ENCODE assay signal across 1 cellular context in genomic region chr1:145912128-145912641, GRCh38.
TF ChIP-seq lines count a peak whose summit lies in the region.

No MANE protein-coding gene starts in this region.

TF ChIP-seq in GM12878, 131 proteins besides CTCF, POLR2A, EP300 and RAD21:
- peak; percentile 86 for TF ChIP-seq SPI1 (IDR thresholded peaks at IDR 0.05; ENCODE audit: borderline replicate concordance, insufficient read depth, low read depth, low read length)
- TF ChIP-seq, protein P1, sequence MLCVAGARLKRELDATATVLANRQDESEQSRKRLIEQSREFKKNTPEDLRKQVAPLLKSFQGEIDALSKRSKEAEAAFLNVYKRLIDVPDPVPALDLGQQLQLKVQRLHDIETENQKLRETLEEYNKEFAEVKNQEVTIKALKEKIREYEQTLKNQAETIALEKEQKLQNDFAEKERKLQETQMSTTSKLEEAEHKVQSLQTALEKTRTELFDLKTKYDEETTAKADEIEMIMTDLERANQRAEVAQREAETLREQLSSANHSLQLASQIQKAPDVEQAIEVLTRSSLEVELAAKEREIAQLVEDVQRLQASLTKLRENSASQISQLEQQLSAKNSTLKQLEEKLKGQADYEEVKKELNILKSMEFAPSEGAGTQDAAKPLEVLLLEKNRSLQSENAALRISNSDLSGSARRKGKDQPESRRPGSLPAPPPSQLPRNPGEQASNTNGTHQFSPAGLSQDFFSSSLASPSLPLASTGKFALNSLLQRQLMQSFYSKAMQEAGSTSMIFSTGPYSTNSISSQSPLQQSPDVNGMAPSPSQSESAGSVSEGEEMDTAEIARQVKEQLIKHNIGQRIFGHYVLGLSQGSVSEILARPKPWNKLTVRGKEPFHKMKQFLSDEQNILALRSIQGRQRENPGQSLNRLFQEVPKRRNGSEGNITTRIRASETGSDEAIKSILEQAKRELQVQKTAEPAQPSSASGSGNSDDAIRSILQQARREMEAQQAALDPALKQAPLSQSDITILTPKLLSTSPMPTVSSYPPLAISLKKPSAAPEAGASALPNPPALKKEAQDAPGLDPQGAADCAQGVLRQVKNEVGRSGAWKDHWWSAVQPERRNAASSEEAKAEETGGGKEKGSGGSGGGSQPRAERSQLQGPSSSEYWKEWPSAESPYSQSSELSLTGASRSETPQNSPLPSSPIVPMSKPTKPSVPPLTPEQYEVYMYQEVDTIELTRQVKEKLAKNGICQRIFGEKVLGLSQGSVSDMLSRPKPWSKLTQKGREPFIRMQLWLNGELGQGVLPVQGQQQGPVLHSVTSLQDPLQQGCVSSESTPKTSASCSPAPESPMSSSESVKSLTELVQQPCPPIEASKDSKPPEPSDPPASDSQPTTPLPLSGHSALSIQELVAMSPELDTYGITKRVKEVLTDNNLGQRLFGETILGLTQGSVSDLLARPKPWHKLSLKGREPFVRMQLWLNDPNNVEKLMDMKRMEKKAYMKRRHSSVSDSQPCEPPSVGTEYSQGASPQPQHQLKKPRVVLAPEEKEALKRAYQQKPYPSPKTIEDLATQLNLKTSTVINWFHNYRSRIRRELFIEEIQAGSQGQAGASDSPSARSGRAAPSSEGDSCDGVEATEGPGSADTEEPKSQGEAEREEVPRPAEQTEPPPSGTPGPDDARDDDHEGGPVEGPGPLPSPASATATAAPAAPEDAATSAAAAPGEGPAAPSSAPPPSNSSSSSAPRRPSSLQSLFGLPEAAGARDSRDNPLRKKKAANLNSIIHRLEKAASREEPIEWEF (IDR thresholded peaks at IDR 0.05; ENCODE audit: insufficient replicate concordance, low read depth, low read length): no peak
- peak; percentile 40; the same call in 1 of the 2 replicates for TF ChIP-seq IRF4 (IDR thresholded peaks at IDR 0.05; ENCODE audit: low read depth, low read length)
- TF ChIP-seq EED (IDR thresholded peaks at IDR 0.05; ENCODE audit: low read depth): peak; percentile 43; the same call in 1 of the 2 replicates
